18 cellular contexts compared by ENCODE assay signal in the genomic region with DNA sequence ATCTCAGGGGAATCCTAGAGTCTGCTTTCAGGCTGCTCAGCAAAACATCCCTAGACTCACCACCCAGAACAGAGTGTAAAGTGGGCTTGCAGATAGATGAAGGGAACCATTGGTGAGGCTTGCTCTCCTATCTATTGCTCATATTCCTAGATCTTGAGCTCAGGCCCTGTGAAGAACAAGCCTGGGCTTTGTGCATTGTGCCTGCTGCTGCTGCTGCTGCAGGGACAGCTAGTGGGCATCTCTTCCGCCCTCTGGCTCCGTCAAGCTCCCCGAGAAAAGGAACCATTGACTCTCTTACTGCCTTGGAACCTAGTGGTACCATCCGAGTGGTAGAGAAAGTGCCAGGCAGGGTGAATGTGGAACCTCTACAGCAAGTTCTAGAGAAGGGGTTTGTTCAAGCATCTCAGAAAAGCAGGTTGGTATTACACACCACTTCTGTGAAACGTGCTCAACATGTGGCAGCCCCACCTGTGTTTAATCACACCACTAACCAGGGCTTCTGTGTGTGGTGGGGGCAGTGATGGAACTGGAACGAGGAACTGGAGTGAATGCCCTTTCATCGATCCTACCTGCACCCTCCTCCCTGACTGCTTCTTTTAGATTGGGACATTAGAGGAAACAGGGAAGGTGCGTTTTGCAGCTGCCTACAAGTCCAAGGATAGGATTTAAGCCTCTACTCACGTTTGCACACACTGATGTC.
"Had no signal": no experiment of that assay in that cellular context is flagged by ENCODE, and none has a peak within 500 bp of the region (broad histone marks: within the 10 kb centered on the region; RNA-seq: fewer than 3 reads in every experiment).

No MANE protein-coding gene starts in this region.

- H3K4me1 Mint-ChIP-seq: activated T-helper 17 cell treated with anti-CD3 and anti-CD28 coated beads, Interleukin-2, amount 50 U/mL, for 72 hours; immature natural killer cell had no signal

- H3K27me3 Mint-ChIP-seq: activated T-helper 17 cell treated with anti-CD3 and anti-CD28 coated beads, Interleukin-2, amount 50 U/mL, for 72 hours; naive B cell had no signal

- H3K9me3 Mint-ChIP-seq: activated T-helper 17 cell treated with anti-CD3 and anti-CD28 coated beads, Interleukin-2, amount 50 U/mL, for 72 hours; immature natural killer cell; naive B cell; T-helper 2 cell treated with Interferon-gamma antibody and Interleukin-4, amounts not matched to agents 5 μg/mL and 100 μg/mL, for 36 hours had no signal

- H3K27me3 ChIP-seq: cardiac muscle cell, right atrium auricular region, suprapubic skin had no signal

- FAIRE-seq: colon, endometrium had no signal

- H3K27ac ChIP-seq: cardiac muscle cell, lower lobe of right lung, parathyroid adenoma, right atrium auricular region, skin epidermis, suprapubic skin had no signal

- H3K9ac ChIP-seq: parathyroid adenoma had no signal

- H2AFZ ChIP-seq: parathyroid adenoma had no signal

- H3K4me3 Mint-ChIP-seq: activated T-helper 17 cell treated with anti-CD3 and anti-CD28 coated beads, Interleukin-2, amount 50 U/mL, for 72 hours; immature natural killer cell; naive B cell; T-helper 2 cell treated with Interferon-gamma antibody and Interleukin-4, amounts not matched to agents 5 μg/mL and 100 μg/mL, for 36 hours had no signal

- H3K9me3 ChIP-seq: lower lobe of right lung, right atrium auricular region, suprapubic skin had no signal

- ATAC-seq: activated T-helper 17 cell treated with anti-CD3 and anti-CD28 coated beads, Interleukin-2, amount 50 U/mL, for 72 hours; esophagus mucosa; left cardiac atrium; lower lobe of right lung had no signal

- H3K27ac Mint-ChIP-seq: activated T-helper 17 cell treated with anti-CD3 and anti-CD28 coated beads, Interleukin-2, amount 50 U/mL, for 72 hours; immature natural killer cell; naive B cell; T-helper 2 cell treated with Interferon-gamma antibody and Interleukin-4, amounts not matched to agents 5 μg/mL and 100 μg/mL, for 36 hours had no signal

- H3K36me3 Mint-ChIP-seq: naive B cell had no signal

- H3K79me2 ChIP-seq: parathyroid adenoma had no signal

- DNase-seq: activated CD4-positive, alpha-beta T cell treated with anti-CD3 and anti-CD28 coated beads, Interleukin-2, amount 50 U/mL, for 4 hours; activated naive CD4-positive, alpha-beta T cell treated with Interleukin-2 at 50 U/mL for 16 hours; immature natural killer cell; left cardiac atrium; lower lobe of right lung; naive B cell; stimulated activated CD4-positive, alpha-beta T cell treated with anti-CD3 and anti-CD28 coated beads, Interleukin-4, amount 100 ng/mL, for 24 hours; stimulated activated naive CD4-positive, alpha-beta T cell treated with Interleukin-2 at 50 U/mL for 16 hours had no signal

- H3K4me1 ChIP-seq: parathyroid adenoma had no signal

- H3K4me3 ChIP-seq: cardiac muscle cell, lower lobe of right lung, right atrium auricular region, skin epidermis, suprapubic skin had no signal
